In the genomic region with DNA sequence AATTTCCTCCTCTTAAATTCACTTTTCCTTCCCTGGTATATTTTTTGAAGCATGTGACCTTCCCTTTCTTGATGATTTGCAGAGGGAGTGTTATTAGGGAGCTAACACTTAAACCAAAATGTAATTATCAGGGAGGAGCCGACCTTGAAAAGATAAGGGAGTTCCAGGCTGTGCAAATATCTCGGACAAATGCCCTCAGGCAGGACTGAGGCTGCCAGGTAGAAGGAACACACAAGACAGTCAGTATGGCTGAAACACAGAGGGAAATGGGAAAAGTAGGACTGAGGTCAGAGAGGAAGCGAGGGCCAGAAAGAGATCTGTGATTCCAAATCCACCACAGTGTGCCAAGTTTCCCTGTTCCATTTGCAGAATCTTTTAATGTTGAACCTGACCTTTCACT, we compare ENCODE assay signal across 31 cellular contexts.
"Had no signal": no experiment of that assay in that cellular context is flagged by ENCODE, and none has a peak within 500 bp of the region (broad histone marks: within the 10 kb centered on the region; RNA-seq: fewer than 3 reads in every experiment).

No MANE protein-coding gene starts in this region.

- H3K4me3 Mint-ChIP-seq: activated B cell treated with CpG ODN at 0.5 μM for 24 hours; activated CD4-positive, alpha-beta memory T cell treated with anti-CD3 and anti-CD28 coated beads for 36 hours; activated naive CD4-positive, alpha-beta T cell treated with anti-CD3 and anti-CD28 coated beads for 36 hours; activated T-cell treated with anti-CD3 and anti-CD28 coated beads, Interleukin-2, amount 50 U/mL, for 4 hours; activated T-helper 1 cell treated with anti-CD3 and anti-CD28 coated beads, Interleukin-12 subunit alpha, Interleukin-12 subunit beta, Interleukin-2, Interleukin-4 antibody, amounts not matched to agents 30 ng/mL and 10 ng/mL and 1 ng/mL, durations not matched to agents 14 hours and 24 hours and 36 hours; T-helper 1 cell treated with Interleukin-12 subunit alpha and Interleukin-12 subunit beta and Interleukin-4 antibody, amounts not matched to agents 30 μg/mL and 1 μg/mL, for 36 hours; T-helper 2 cell treated with Interferon-gamma antibody and Interleukin-4, amounts not matched to agents 5 μg/mL and 100 μg/mL, for 36 hours had no signal

- H3K27me3 ChIP-seq: adrenal gland, body of pancreas, breast epithelium, Peyer's patch, SJSA1 had no signal

- H3K36me3 Mint-ChIP-seq: activated CD4-positive, alpha-beta memory T cell treated with anti-CD3 and anti-CD28 coated beads for 36 hours had no signal

- ATAC-seq: activated naive CD4-positive, alpha-beta T cell treated with anti-CD3 and anti-CD28 coated beads, Interleukin-2, amount 50 U/mL, for 72 hours; activated T-cell treated with anti-CD3 and anti-CD28 coated beads, Interleukin-2, amount 50 U/mL, for 4 hours; body of pancreas; K562; PC-3 had no signal

- DNase-seq: activated B cell treated with CpG ODN at 0.5 μM for 24 hours; activated CD4-positive, alpha-beta memory T cell treated with anti-CD3 and anti-CD28 coated beads for 36 hours; activated CD4-positive, alpha-beta T cell treated with anti-CD3 and anti-CD28 coated beads for 4 hours; activated CD4-positive, alpha-beta T cell treated with anti-CD3 and anti-CD28 coated beads, Interleukin-2, amount 50 U/mL, for 1 hour; activated CD4-positive, CD25-positive, alpha-beta regulatory T cell treated with anti-CD3 and anti-CD28 coated beads, Interleukin-2, amount 50 U/mL, for 72 hours; activated CD8-positive, alpha-beta memory T cell treated with anti-CD3 and anti-CD28 coated beads, Interleukin-2, amount 50 U/mL, for 4 hours; activated gamma-delta T cell treated with Interleukin-2 at 50 U/mL for 16 hours; activated naive CD4-positive, alpha-beta T cell treated with anti-CD3 and anti-CD28 coated beads for 36 hours; activated T-cell treated with anti-CD3 and anti-CD28 coated beads for 4 hours; activated T-cell treated with anti-CD3 and anti-CD28 coated beads, Interleukin-2, amount 50 U/mL, for 4 hours; adrenal gland; cerebellar nuclear complex; NCI-H1105; NCI-H1436 treated with DMSO at 0.1 percent for 48 hours; NCI-H187 treated with DMSO at 0.1 percent for 48 hours; NCI-H2081; NCI-H510A; NCI-H526; PC-3; Peyer's patch; RPMI8226; SHP77 treated with DMSO at 0.1 percent for 48 hours; SK-N-SH had no signal

- H3K9me3 ChIP-seq: adrenal gland, body of pancreas, SJSA1, SK-N-SH had no signal

- H3K27me3 Mint-ChIP-seq: activated B cell treated with CpG ODN at 0.5 μM for 24 hours; activated CD4-positive, alpha-beta memory T cell treated with anti-CD3 and anti-CD28 coated beads for 36 hours had no signal

- H3K27ac ChIP-seq: adrenal gland, body of pancreas, breast epithelium, Peyer's patch, SJSA1 had no signal

- H3K27ac Mint-ChIP-seq: activated B cell treated with CpG ODN at 0.5 μM for 24 hours; activated CD4-positive, alpha-beta memory T cell treated with anti-CD3 and anti-CD28 coated beads for 36 hours; activated naive CD4-positive, alpha-beta T cell treated with anti-CD3 and anti-CD28 coated beads for 36 hours; activated naive CD4-positive, alpha-beta T cell treated with anti-CD3 and anti-CD28 coated beads, Interleukin-2, amount 50 U/mL, for 72 hours; activated T-helper 1 cell treated with anti-CD3 and anti-CD28 coated beads, Interleukin-12 subunit alpha, Interleukin-12 subunit beta, Interleukin-2, Interleukin-4 antibody, amounts not matched to agents 30 ng/mL and 10 ng/mL and 1 ng/mL, durations not matched to agents 14 hours and 24 hours and 36 hours; T-helper 1 cell treated with Interleukin-12 subunit alpha and Interleukin-12 subunit beta and Interleukin-4 antibody, amounts not matched to agents 30 μg/mL and 1 μg/mL, for 36 hours; T-helper 2 cell treated with Interferon-gamma antibody and Interleukin-4, amounts not matched to agents 5 μg/mL and 100 μg/mL, for 36 hours had no signal

- H3K4me3 ChIP-seq: adrenal gland, body of pancreas, breast epithelium, K562, Peyer's patch, SJSA1 had no signal

- H3K4me1 Mint-ChIP-seq: activated B cell treated with CpG ODN at 0.5 μM for 24 hours had no signal
